ENCODE assay signal across 1 cellular context in genomic region chr1:42846257-42847110, GRCh38.
TF ChIP-seq lines count a peak whose summit lies in the region.

TSS of gene ZNF691 (plus strand) at chr1:42846613. CDS start at chr1:42849659, 3,046 bp downstream.

TF ChIP-seq in K562, 482 proteins besides CTCF, POLR2A, EP300 and RAD21 (continued from another document and continues in another):
- TF ChIP-seq MYBL2 (IDR thresholded peaks at IDR 0.05; ENCODE audit: low read depth) (no peak), MYBL2 (CRISPR knock-in tag; IDR thresholded peaks at IDR 0.05; ENCODE audit: borderline replicate concordance) (no peak), GABPA (tag; conservative IDR thresholded peaks at IDR 0.05; ENCODE audit: low read depth) (peak; percentile 97), MLLT1 (IDR thresholded peaks at IDR 0.05) (peak; percentile 74 to 94; a peak in 2 of 4 replicates), GMEB1 (CRISPR knock-in tag; IDR thresholded peaks at IDR 0.05) (no peak), NEUROD1 (IDR thresholded peaks at IDR 0.05; ENCODE audit: borderline replicate concordance, low read depth, low read length, partially characterized antibody) (peak; percentile 96), ZNF121 (CRISPR knock-in tag; conservative IDR thresholded peaks at IDR 0.05) (no peak), RBM17 (IDR thresholded peaks at IDR 0.05; ENCODE audit: borderline replicate concordance, low read depth, low read length) (no peak), BDP1 (IDR thresholded peaks at IDR 0.05; ENCODE audit: insufficient read depth, insufficient read length) (no peak), TCF7 (IDR thresholded peaks at IDR 0.05; ENCODE audit: borderline replicate concordance) (no peak), TBP (optimal IDR thresholded peaks at IDR 0.05; ENCODE audit: low read depth, low read length) (peak; percentile 88), THRA (IDR thresholded peaks at IDR 0.05) (no peak), SIX5 (IDR thresholded peaks at IDR 0.05; ENCODE audit: borderline replicate concordance in 1 of 2, insufficient read depth in 1 of 2, low read depth in 1 of 2, low read length in 2 of 2) (peak; percentile 90 to 91), RBM39 (optimal IDR thresholded peaks at IDR 0.05; ENCODE audit: low read depth, low read length) (no peak), POLR2AphosphoS5 (IDR thresholded peaks at IDR 0.05; ENCODE audit: control insufficient read depth, insufficient read depth, low read depth, low read length) (peak; percentile 83), RFX5 (IDR thresholded peaks at IDR 0.05; ENCODE audit: low read depth, low read length) (0 out of 2 replicates have a peak, but pooled peaks have one; percentile 35), CHD4 (IDR thresholded peaks at IDR 0.05; ENCODE audit: insufficient read depth, insufficient replicate concordance, low read depth, low read length, poor library complexity, severe bottlenecking) (no peak), THAP12 (CRISPR knock-in tag; IDR thresholded peaks at IDR 0.05) (peak; percentile 82), DMBX1 (CRISPR knock-in tag; IDR thresholded peaks at IDR 0.05; ENCODE audit: borderline replicate concordance) (no peak; the same call in 1 of the 2 replicates), SMAD4 (CRISPR knock-in tag; conservative IDR thresholded peaks at IDR 0.05) (peak; percentile 44), ZNF639 (CRISPR knock-in tag; conservative IDR thresholded peaks at IDR 0.05 in 1 of 2, IDR thresholded peaks at IDR 0.05 in 1 of 2) (no peak; a peak in 1 of 4 replicates), ZNF436 (CRISPR knock-in tag; IDR thresholded peaks at IDR 0.05) (no peak), HDAC6 (IDR thresholded peaks at IDR 0.05; ENCODE audit: low read depth, low read length) (no peak), MCM7 (IDR thresholded peaks at IDR 0.05) (no peak), SMARCE1 (IDR thresholded peaks at IDR 0.05) (peak; percentile 63; the same call in 1 of the 2 replicates), SLC30A9 (CRISPR knock-in tag; IDR thresholded peaks at IDR 0.05) (no peak), HMG20A (CRISPR knock-in tag; conservative IDR thresholded peaks at IDR 0.05) (no peak), FOXK1 (CRISPR knock-in tag; IDR thresholded peaks at IDR 0.05; ENCODE audit: borderline replicate concordance) (no peak), SAP30 (IDR thresholded peaks at IDR 0.05; ENCODE audit: borderline replicate concordance, insufficient read depth, low read depth, low read length, poor library complexity, severe bottlenecking) (peak; percentile 53), ZFP36 (IDR thresholded peaks at IDR 0.05; ENCODE audit: low read depth, low read length, partially characterized antibody) (no peak), ZNF124 (CRISPR knock-in tag; IDR thresholded peaks at IDR 0.05) (no peak), EWSR1 (IDR thresholded peaks at IDR 0.05; ENCODE audit: borderline replicate concordance, low read depth, partially characterized antibody) (no peak), SMAD2 (IDR thresholded peaks at IDR 0.05; ENCODE audit: low read depth, low read length) (no peak), ETV5 (CRISPR knock-in tag; IDR thresholded peaks at IDR 0.05; ENCODE audit: low read depth) (peak; percentile 38), CEBPB (tag; IDR thresholded peaks at IDR 0.05) (no peak), HNRNPH1 (optimal IDR thresholded peaks at IDR 0.05; ENCODE audit: low read depth, low read length) (no peak), PREB (CRISPR knock-in tag; IDR thresholded peaks at IDR 0.05) (no peak), ZNF274 (IDR thresholded peaks at IDR 0.05; ENCODE audit: borderline replicate concordance, low read depth, low read length) (no peak), ZNF398 (CRISPR knock-in tag; IDR thresholded peaks at IDR 0.05) (no peak), ERF (CRISPR knock-in tag; IDR thresholded peaks at IDR 0.05) (peak; percentile 77; the same call in 1 of the 2 replicates)
- TF ChIP-seq, protein P1, sequence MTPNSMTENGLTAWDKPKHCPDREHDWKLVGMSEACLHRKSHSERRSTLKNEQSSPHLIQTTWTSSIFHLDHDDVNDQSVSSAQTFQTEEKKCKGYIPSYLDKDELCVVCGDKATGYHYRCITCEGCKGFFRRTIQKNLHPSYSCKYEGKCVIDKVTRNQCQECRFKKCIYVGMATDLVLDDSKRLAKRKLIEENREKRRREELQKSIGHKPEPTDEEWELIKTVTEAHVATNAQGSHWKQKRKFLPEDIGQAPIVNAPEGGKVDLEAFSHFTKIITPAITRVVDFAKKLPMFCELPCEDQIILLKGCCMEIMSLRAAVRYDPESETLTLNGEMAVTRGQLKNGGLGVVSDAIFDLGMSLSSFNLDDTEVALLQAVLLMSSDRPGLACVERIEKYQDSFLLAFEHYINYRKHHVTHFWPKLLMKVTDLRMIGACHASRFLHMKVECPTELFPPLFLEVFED (CRISPR knock-in tag; conservative IDR thresholded peaks at IDR 0.05) = peak; percentile 47; the same call in 1 of the 2 replicates
- TF ChIP-seq, protein P2, sequence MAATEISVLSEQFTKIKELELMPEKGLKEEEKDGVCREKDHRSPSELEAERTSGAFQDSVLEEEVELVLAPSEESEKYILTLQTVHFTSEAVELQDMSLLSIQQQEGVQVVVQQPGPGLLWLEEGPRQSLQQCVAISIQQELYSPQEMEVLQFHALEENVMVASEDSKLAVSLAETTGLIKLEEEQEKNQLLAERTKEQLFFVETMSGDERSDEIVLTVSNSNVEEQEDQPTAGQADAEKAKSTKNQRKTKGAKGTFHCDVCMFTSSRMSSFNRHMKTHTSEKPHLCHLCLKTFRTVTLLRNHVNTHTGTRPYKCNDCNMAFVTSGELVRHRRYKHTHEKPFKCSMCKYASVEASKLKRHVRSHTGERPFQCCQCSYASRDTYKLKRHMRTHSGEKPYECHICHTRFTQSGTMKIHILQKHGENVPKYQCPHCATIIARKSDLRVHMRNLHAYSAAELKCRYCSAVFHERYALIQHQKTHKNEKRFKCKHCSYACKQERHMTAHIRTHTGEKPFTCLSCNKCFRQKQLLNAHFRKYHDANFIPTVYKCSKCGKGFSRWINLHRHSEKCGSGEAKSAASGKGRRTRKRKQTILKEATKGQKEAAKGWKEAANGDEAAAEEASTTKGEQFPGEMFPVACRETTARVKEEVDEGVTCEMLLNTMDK (IDR thresholded peaks at IDR 0.05; ENCODE audit: borderline replicate concordance, insufficient read depth, low read depth, low read length, poor library complexity, severe bottlenecking) = peak; percentile 92
- TF ChIP-seq, protein P3, sequence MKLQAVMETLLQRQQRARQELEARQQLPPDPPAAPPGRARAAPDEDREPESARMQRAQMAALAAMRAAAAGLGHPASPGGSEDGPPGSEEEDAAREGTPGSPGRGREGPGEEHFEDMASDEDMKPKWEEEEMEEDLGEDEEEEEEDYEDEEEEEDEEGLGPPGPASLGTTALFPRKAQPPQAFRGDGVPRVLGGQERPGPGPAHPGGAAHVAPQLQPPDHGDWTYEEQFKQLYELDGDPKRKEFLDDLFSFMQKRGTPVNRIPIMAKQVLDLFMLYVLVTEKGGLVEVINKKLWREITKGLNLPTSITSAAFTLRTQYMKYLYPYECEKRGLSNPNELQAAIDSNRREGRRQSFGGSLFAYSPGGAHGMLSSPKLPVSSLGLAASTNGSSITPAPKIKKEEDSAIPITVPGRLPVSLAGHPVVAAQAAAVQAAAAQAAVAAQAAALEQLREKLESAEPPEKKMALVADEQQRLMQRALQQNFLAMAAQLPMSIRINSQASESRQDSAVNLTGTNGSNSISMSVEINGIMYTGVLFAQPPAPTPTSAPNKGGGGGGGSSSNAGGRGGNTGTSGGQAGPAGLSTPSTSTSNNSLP (IDR thresholded peaks at IDR 0.05; ENCODE audit: borderline replicate concordance, low read depth, low read length) = no peak
